In genomic region chr15:72155021-72155621, GRCh38 we compare ENCODE assay signal across 8 cellular contexts. TPM values are rescaled to one million over a fixed set of nuclear protein-coding genes. Genes with fewer than 3 reads are reported as not detected.
DNase-seq lines count a peak whose midpoint lies in the region; ATAC-seq, FAIRE-seq and TF ChIP-seq lines count a peak whose summit lies in the region.

No MANE protein-coding gene starts in this region.

- peak overlapping the region; percentile 80 for H3K4me3 Mint-ChIP-seq in CD8-positive, alpha-beta T cell

- TF ChIP-seq RAD21 in K562 (CRISPR knock-in tag; conservative IDR thresholded peaks at IDR 0.05 in 1 of 2, IDR thresholded peaks at IDR 0.05 in 1 of 2): no peak

- H3K9me3 Mint-ChIP-seq in CD8-positive, alpha-beta T cell: no peaks in the 10 kb centered on the region

- H3K4me1 Mint-ChIP-seq in CD8-positive, alpha-beta T cell (ENCODE audit: low read depth): peaks cover 4% of the 10 kb centered on the region

- POLR2A ChIA-PET in CD8-positive, alpha-beta T cell (lab: Charles Lee): interaction anchor here (0.6 kb wide), 1 partner anchor 705 kb away, joined by 3 read pairs; no protein-coding TSS in a partner anchor
- POLR2A ChIA-PET in K562 (lab: Yijun Ruan, JAX): no interaction called here

- TF ChIP-seq EP300 in K562 (IDR thresholded peaks at IDR 0.05; ENCODE audit: low read length): no peak

- TF ChIP-seq POLR2A in K562 (conservative IDR thresholded peaks at IDR 0.05): no peak

- intact Hi-C loops in CD8-positive, alpha-beta T cell (cut with DNase I, micrococcal nuclease): loop anchor here in 1 of 2 experiments (10.0 kb wide), 2 partner anchors 770 to 1330 kb away; no protein-coding TSS in a partner anchor
- intact Hi-C loops in K562 (cut with micrococcal nuclease): loop anchor here (5.0 to 10.0 kb wide), 4 partner anchors 113 to 710 kb away; no protein-coding TSS in a partner anchor

- no peak overlapping the region for H2AFZ ChIP-seq in K562 (ENCODE audit: low read depth, low read length)

- no peaks in the 10 kb centered on the region for H3K27me3 Mint-ChIP-seq in CD8-positive, alpha-beta T cell (ENCODE audit: low read depth)

- H3K9ac ChIP-seq in K562 (ENCODE audit: insufficient read depth in 1 of 2, low read depth in 2 of 2, low read length in 2 of 2) (no peak overlapping the region), subcutaneous abdominal adipose tissue (ENCODE audit: low read length in 5 of 5) (peak overlapping the region in 4 of 5 donors; percentile 17 to 62 (median 58))

- no peaks in the 10 kb centered on the region for H3K27me3 ChIP-seq in CD8-positive, alpha-beta T cell (ENCODE audit: insufficient read depth, low read length)
- H3K27me3 ChIP-seq in K562 (ENCODE audit: control insufficient read depth in 2 of 2, insufficient read depth in 2 of 2, low read length in 2 of 2) (peaks cover 10 to 25% of the 10 kb centered on the region in 2 experiments; a peak in 4 of 5 replicates), subcutaneous abdominal adipose tissue (ENCODE audit: control insufficient read depth in 5 of 5, insufficient read depth in 4 of 5, low read length in 5 of 5) (no peaks in the 10 kb centered on the region)

- H3K27ac Mint-ChIP-seq in CD8-positive, alpha-beta T cell: no peak overlapping the region

- H3K4me2 ChIP-seq in K562 (ENCODE audit: insufficient read depth, low read length): no peak overlapping the region

- H3K4me3 ChIP-seq in CD8-positive, alpha-beta T cell (ENCODE audit: low read depth, low read length): no peak overlapping the region
- no peak overlapping the region for H3K4me3 ChIP-seq in K562
- peak overlapping the region; percentile 51 to 88 (median 72) for H3K4me3 ChIP-seq in subcutaneous abdominal adipose tissue (ENCODE audit: low read depth in 1 of 5, low read length in 5 of 5)

- H3K36me3 Mint-ChIP-seq in CD8-positive, alpha-beta T cell: no peaks in the 10 kb centered on the region

- H3K9me1 ChIP-seq in K562 (ENCODE audit: control insufficient read depth, insufficient read depth, low read length): no peaks in the 10 kb centered on the region

- TF ChIP-seq CTCF in CD8-positive, alpha-beta T cell (IDR thresholded peaks at IDR 0.05): no peak
- TF ChIP-seq CTCF in K562 (IDR thresholded peaks at IDR 0.05 in 2 of 3, conservative IDR thresholded peaks at IDR 0.05 in 1 of 3; ENCODE audit: insufficient read depth in 2 of 3, low read depth in 1 of 3, low read length in 3 of 3): no peak

- H3K9me3 ChIP-seq in CD8-positive, alpha-beta T cell (ENCODE audit: low read length): no peaks in the 10 kb centered on the region
- H3K9me3 ChIP-seq in K562 (replicated peaks; ENCODE audit: control insufficient read depth, insufficient read depth, low read depth, low read length): no peaks in the 10 kb centered on the region
- no peaks in the 10 kb centered on the region for H3K9me3 ChIP-seq in subcutaneous abdominal adipose tissue (ENCODE audit: control insufficient read depth in 5 of 5, low read length in 5 of 5)

- H3K36me3 ChIP-seq in CD8-positive, alpha-beta T cell (ENCODE audit: insufficient read depth, low read length): no peaks in the 10 kb centered on the region
- H3K36me3 ChIP-seq in K562 (ENCODE audit: control insufficient read depth, insufficient read depth, low read length) (no peaks in the 10 kb centered on the region), subcutaneous abdominal adipose tissue (ENCODE audit: control insufficient read depth in 5 of 5, insufficient read depth in 5 of 5, low read length in 5 of 5) (no peaks in the 10 kb centered on the region)

- in situ Hi-C loops in K562 (cut with MboI): loop anchor here (10.0 kb wide), 1 partner anchor 620 kb away; no protein-coding TSS in a partner anchor

- no TSS peak for BruUV-seq in K562 (replicated peaks; lab: Mats Ljungman, UMichigan)

- 5% methylated on average over 13 of the region's 14 CpGs for WGBS in K562 (ENCODE audit: insufficient coverage, low coverage, missing lambda C conversion rate)

- H3K79me2 ChIP-seq in K562 (ENCODE audit: control insufficient read depth, insufficient read depth, low read length): no peaks in the 10 kb centered on the region

- FAIRE-seq in K562 (lab: Jason Lieb, UNC): no peak

- H4K20me1 ChIP-seq in K562 (replicated peaks; ENCODE audit: control insufficient read depth, insufficient read depth, low read length): no peaks in the 10 kb centered on the region; the same call in 1 of the 2 replicates

- no peaks in the 10 kb centered on the region for H3K4me1 ChIP-seq in CD8-positive, alpha-beta T cell (ENCODE audit: insufficient read depth, low read length)
- H3K4me1 ChIP-seq in K562 (replicated peaks in 1 of 2; ENCODE audit: control insufficient read depth in 2 of 2, insufficient read depth in 2 of 2, low read length in 2 of 2): no peaks in the 10 kb centered on the region; a peak in 1 of 5 replicates
- peaks cover 3 to 15% (median 11%) of the 10 kb centered on the region in 5 donors for H3K4me1 ChIP-seq in subcutaneous abdominal adipose tissue (ENCODE audit: control insufficient read depth in 5 of 5, insufficient read depth in 5 of 5, low read length in 5 of 5)

- no peak for ATAC-seq in CD8-positive, alpha-beta T cell
- ATAC-seq in K562 (no peak; the same call in 2 of the 3 replicates), HG03460 (IDR thresholded peaks at IDR 0.05; ENCODE audit: unreplicated experiment) (no peak), GM19328 (IDR thresholded peaks at IDR 0.05; ENCODE audit: unreplicated experiment) (no peak)

- CTCF ChIA-PET in CD8-positive, alpha-beta T cell (lab: Charles Lee): interaction anchor here (0.8 to 2.9 kb wide), 13 partner anchors 8 to 412 kb away, joined by 3 to 71 read pairs (median 4); no protein-coding TSS in a partner anchor
- CTCF ChIA-PET in K562 (lab: Yijun Ruan, JAX; ENCODE audit: low intra/inter-chr PET ratio): interaction anchor here (1.3 to 2.2 kb wide), 4 partner anchors 352 to 411 kb away, joined by 6 to 17 read pairs (median 16); no protein-coding TSS in a partner anchor

- no peak overlapping the region for H3K27ac ChIP-seq in CD8-positive, alpha-beta T cell (ENCODE audit: low read depth, low read length)
- H3K27ac ChIP-seq in K562 (ENCODE audit: extremely low read depth, low read depth, low read length) (no peak overlapping the region), subcutaneous abdominal adipose tissue (ENCODE audit: low read depth, low read length) (no peak overlapping the region)

- DNase-seq in CD8-positive, alpha-beta T cell: no peak
- DNase-seq in NCI-H2029 (lab: John Stamatoyannopoulos, UW) (peak; percentile 70), K562 (ENCODE audit: extremely low read depth in 1 of 4, low spot score in 3 of 4) (no peak), kidney glomerular epithelial cell (lab: John Stamatoyannopoulos, UW) (peak; percentile 88), GF-D8 (lab: John Stamatoyannopoulos, UW) (no peak)

RNA-seq across cellular contexts. Expression of gene SENP8, which starts 36.9 kb away (rescaled TPM):
- under 1 TPM in 1 of 2 experiments, not detected in 1; 0.22 TPM for total RNA-seq in CD8-positive, alpha-beta T cell
- total RNA-seq in K562 (2011; cell fraction: chromatin; rRNA removed; ENCODE audit: low replicate concordance): 0.90 and 2.6 TPM in 2 replicates
- 0.50 and 0.66 TPM in 2 replicates for total RNA-seq in K562 (2011; cell fraction: nucleolus; rRNA removed)
- 1.0 and 1.4 TPM in 2 replicates for total RNA-seq in K562 (2011; cell fraction: nucleoplasm; rRNA removed)
- total RNA-seq in K562 (2014; rRNA removed) (1.4 and 2.1 TPM in 2 replicates), K562 (2014; rRNA removed; fragmentation: Illumina TruSeq; extraction: Trizol) (1.8 and 2.3 TPM in 2 replicates), K562 (2015; rRNA removed; fragmentation: Illumina TruSeq; extraction: Trizol) (1.4 and 1.7 TPM in 2 replicates), K562 (2021) (2.4 and 2.8 TPM in 2 replicates)
- polyA plus RNA-seq in K562 (2011; rRNA removed) (5.4 and 5.9 TPM in 2 replicates), K562 (2014; fragmentation: Illumina TruSeq; extraction: Trizol) (3.5 and 3.6 TPM in 2 replicates), K562 (2014; fragmentation: Nextera tagmentation; extraction: Ambion mirVana) (1 to 10 TPM; 3.3 to 4.7 TPM), K562 (2014; rRNA removed) (1.3 and 1.7 TPM in 2 replicates)
- polyA plus RNA-seq in K562 (2011; cell fraction: cytosol; rRNA removed): 3.3 and 4.7 TPM in 2 replicates
- 3.3 and 4.3 TPM in 2 replicates for polyA plus RNA-seq in K562 (2011; cell fraction: nucleus; rRNA removed)
- 1.6 and 2.1 TPM in 2 replicates for polyA plus RNA-seq in K562 (2012)
- polyA minus RNA-seq in K562 (2011; rRNA and poly(A)+ RNA removed): 3.6 and 4.9 TPM in 2 replicates
- 2.4 and 3.0 TPM in 2 replicates for polyA minus RNA-seq in K562 (2011; cell fraction: cytosol; rRNA and poly(A)+ RNA removed)
- polyA minus RNA-seq in K562 (2011; cell fraction: nucleus; rRNA and poly(A)+ RNA removed): 0.67 and 1.6 TPM in 2 replicates

RNA-seq across cellular contexts. Expression of gene MYO9A, which starts 37.2 kb away (rescaled TPM):
- total RNA-seq in CD8-positive, alpha-beta T cell: 10 to 100 TPM; 15.1 to 20.0 TPM
- 14.4 and 52.9 TPM in 2 replicates for total RNA-seq in K562 (2011; cell fraction: chromatin; rRNA removed; ENCODE audit: low replicate concordance)
- 6.7 and 11.4 TPM in 2 replicates for total RNA-seq in K562 (2011; cell fraction: nucleolus; rRNA removed)
- 17.5 and 18.2 TPM in 2 replicates for total RNA-seq in K562 (2011; cell fraction: nucleoplasm; rRNA removed)
- total RNA-seq in K562 (2014; rRNA removed): 5.4 and 7.1 TPM in 2 replicates
- total RNA-seq in K562 (2014; rRNA removed; fragmentation: Illumina TruSeq; extraction: Trizol): 14.6 and 15.2 TPM in 2 replicates
- 11.4 and 15.4 TPM in 2 replicates for total RNA-seq in K562 (2015; rRNA removed; fragmentation: Illumina TruSeq; extraction: Trizol)
- 9.4 and 10.6 TPM in 2 replicates for total RNA-seq in K562 (2021)
- 5.2 and 5.8 TPM in 2 replicates for polyA plus RNA-seq in K562 (2011; rRNA removed)
- 3.0 and 5.4 TPM in 2 replicates for polyA plus RNA-seq in K562 (2011; cell fraction: cytosol; rRNA removed)
- polyA plus RNA-seq in K562 (2011; cell fraction: nucleus; rRNA removed): 11.4 and 16.7 TPM in 2 replicates
- 3.5 and 3.8 TPM in 2 replicates for polyA plus RNA-seq in K562 (2012)
- polyA plus RNA-seq in K562 (2014; fragmentation: Illumina TruSeq; extraction: Trizol): 4.0 and 6.8 TPM in 2 replicates
- 1 to 10 TPM; 1.9 to 2.7 TPM for polyA plus RNA-seq in K562 (2014; fragmentation: Nextera tagmentation; extraction: Ambion mirVana)
- polyA plus RNA-seq in K562 (2014; rRNA removed): 2.9 and 3.4 TPM in 2 replicates
- 46.9 and 48.5 TPM in 2 replicates for polyA minus RNA-seq in K562 (2011; rRNA and poly(A)+ RNA removed)
- polyA minus RNA-seq in K562 (2011; cell fraction: cytosol; rRNA and poly(A)+ RNA removed): 14.0 and 17.4 TPM in 2 replicates
- polyA minus RNA-seq in K562 (2011; cell fraction: nucleus; rRNA and poly(A)+ RNA removed): 18.4 and 42.0 TPM in 2 replicates

RNA-seq across cellular contexts. Expression of gene GRAMD2A, which starts 42.5 kb away (rescaled TPM):
- not detected for total RNA-seq in CD8-positive, alpha-beta T cell
- total RNA-seq in K562 (2011; cell fraction: chromatin; rRNA removed; ENCODE audit: low replicate concordance): 0.28 TPM in 1 of 2 replicates, not detected in the other
- 0.17 and 0.26 TPM in 2 replicates for total RNA-seq in K562 (2011; cell fraction: nucleolus; rRNA removed)
- 0.15 TPM in 1 of 2 replicates, not detected in the other for total RNA-seq in K562 (2011; cell fraction: nucleoplasm; rRNA removed)
- total RNA-seq in K562 (2014; rRNA removed) (not detected in 2 replicates), K562 (2014; rRNA removed; fragmentation: Illumina TruSeq; extraction: Trizol) (not detected in 2 replicates), K562 (2015; rRNA removed; fragmentation: Illumina TruSeq; extraction: Trizol) (not detected in 2 replicates), K562 (2021) (not detected in 2 replicates)
- polyA plus RNA-seq in K562 (2011; rRNA removed) (0.14 and 0.22 TPM in 2 replicates), K562 (2014; fragmentation: Illumina TruSeq; extraction: Trizol) (not detected in 2 replicates), K562 (2014; fragmentation: Nextera tagmentation; extraction: Ambion mirVana) (not detected), K562 (2014; rRNA removed) (0.08 TPM in 1 of 2 replicates, not detected in the other)
- 0.03 and 0.16 TPM in 2 replicates for polyA plus RNA-seq in K562 (2011; cell fraction: cytosol; rRNA removed)
- 0.14 and 1.1 TPM in 2 replicates for polyA plus RNA-seq in K562 (2011; cell fraction: nucleus; rRNA removed)
- not detected in 2 replicates for polyA plus RNA-seq in K562 (2012)
- 0.14 TPM in 1 of 2 replicates, not detected in the other for polyA minus RNA-seq in K562 (2011; rRNA and poly(A)+ RNA removed)
- polyA minus RNA-seq in K562 (2011; cell fraction: cytosol; rRNA and poly(A)+ RNA removed): not detected in 2 replicates
- 0.40 TPM in 1 of 2 replicates, not detected in the other for polyA minus RNA-seq in K562 (2011; cell fraction: nucleus; rRNA and poly(A)+ RNA removed)

Comparison
In these comparisons a context has a peak if more than half of its experiments do, and no peak if none do; other contexts are left out.
1. DNase-seq: peak in NCI-H2029 (single experiment) and kidney glomerular epithelial cell (single experiment); none in CD8-positive, alpha-beta T cell (0 of 7), K562 (0 of 4) and GF-D8 (single experiment).
2. H3K4me3 ChIP-seq: peak in subcutaneous abdominal adipose tissue (5 of 5); none in CD8-positive, alpha-beta T cell (single experiment) and K562 (single experiment).
3. H3K9ac ChIP-seq: peak in subcutaneous abdominal adipose tissue (4 of 5); none in K562 (0 of 2).